Comparison of ENCODE assay signal across 11 cellular contexts in genomic region chr4:113293043-113293560, GRCh38.
DNase-seq lines count a peak whose midpoint lies in the region; ATAC-seq lines count a peak whose summit lies in the region.
"Had no signal": no experiment of that assay in that cellular context is flagged by ENCODE, and none has a peak within 500 bp of the region (broad histone marks: within the 10 kb centered on the region; RNA-seq: fewer than 3 reads in every experiment).

No MANE protein-coding gene starts in this region.

- H3K4me1 ChIP-seq in HAP-1 (peaks cover 18% of the 10 kb centered on the region), duodenal mucosa (ENCODE audit: control insufficient read depth in 1 of 2, insufficient read depth in 2 of 2, low read length in 2 of 2) (peaks cover 0 to 3% of the 10 kb centered on the region in 2 donors)

- no peaks in the 10 kb centered on the region for H3K9me3 ChIP-seq in HAP-1
- H3K9me3 ChIP-seq in duodenal mucosa (ENCODE audit: control insufficient read depth in 1 of 2, low read length in 2 of 2) = no peaks in the 10 kb centered on the region

- peak; percentile 30 to 40 for DNase-seq in HAP-1 (ENCODE audit: low spot score in 2 of 2)
- DNase-seq in left kidney (ENCODE audit: low read depth, low spot score) = peak; percentile 55
- DNase-seq in stimulated activated naive CD8-positive, alpha-beta T cell treated with anti-CD3 and anti-CD28 coated beads, Interleukin-15, Interleukin-2, amounts not matched to agents 100 U/mL and 50 U/mL, for 24 hours = no peak
- DNase-seq in NCI-H1436 treated with DMSO at 0.1 percent for 48 hours (lab: John Stamatoyannopoulos, UW) = no peak
- DNase-seq in activated gamma-delta T cell treated with Interleukin-2 at 50 U/mL for 16 hours = no peak
- DNase-seq in islet precursor cell = no peak
- DNase-seq: activated gamma-delta T cell; DMS53; stimulated activated CD4-positive, alpha-beta T cell treated with anti-CD3 and anti-CD28 coated beads, Interleukin-2, amount 100 ng/mL, for 48 hours had no signal

- H3K27ac ChIP-seq in duodenal mucosa (ENCODE audit: low read depth, low read length) = peak overlapping the region; percentile 52

- H3K4me3 ChIP-seq in HAP-1 (no peak overlapping the region), duodenal mucosa (ENCODE audit: low read depth in 1 of 2, low read length in 2 of 2) (peak overlapping the region; percentile 0 to 17)

- peak overlapping the region in 1 of 2 donors; percentile 20 for H3K9ac ChIP-seq in duodenal mucosa (ENCODE audit: low read depth in 1 of 2, low read length in 2 of 2)

- H3K36me3 ChIP-seq in HAP-1 (replicated peaks) (no peaks in the 10 kb centered on the region; the same call in 1 of the 2 replicates), duodenal mucosa (ENCODE audit: control insufficient read depth in 1 of 2, insufficient read depth in 2 of 2, low read length in 2 of 2) (no peaks in the 10 kb centered on the region)

- H3K27me3 ChIP-seq in HAP-1 (ENCODE audit: low read depth) (no peaks in the 10 kb centered on the region), duodenal mucosa (ENCODE audit: control insufficient read depth in 1 of 2, insufficient read depth in 2 of 2, low read length in 2 of 2) (no peaks in the 10 kb centered on the region)

- in situ Hi-C loops in HAP-1 (cut with MboI; ENCODE audit: low sequenced_read_pairs) = no loop called here

- ATAC-seq in stimulated activated naive CD8-positive, alpha-beta T cell treated with anti-CD3 and anti-CD28 coated beads, Interleukin-15, Interleukin-2, amounts not matched to agents 100 U/mL and 50 U/mL, for 24 hours = peak; percentile 40
- no peak for ATAC-seq in GM21529 (IDR thresholded peaks at IDR 0.05; ENCODE audit: unreplicated experiment)

Comparison
In these comparisons a context has a peak if more than half of its experiments do, and no peak if none do; other contexts are left out.
1. DNase-seq: peak in HAP-1 (2 of 2) and left kidney (single experiment); none in stimulated activated naive CD8-positive, alpha-beta T cell treated with anti-CD3 and anti-CD28 coated beads, Interleukin-15, Interleukin-2, amounts not matched to agents 100 U/mL and 50 U/mL, for 24 hours (single experiment), NCI-H1436 treated with DMSO at 0.1 percent for 48 hours (single experiment), activated gamma-delta T cell treated with Interleukin-2 at 50 U/mL for 16 hours (single experiment) and islet precursor cell (single experiment).